In the genomic region with DNA sequence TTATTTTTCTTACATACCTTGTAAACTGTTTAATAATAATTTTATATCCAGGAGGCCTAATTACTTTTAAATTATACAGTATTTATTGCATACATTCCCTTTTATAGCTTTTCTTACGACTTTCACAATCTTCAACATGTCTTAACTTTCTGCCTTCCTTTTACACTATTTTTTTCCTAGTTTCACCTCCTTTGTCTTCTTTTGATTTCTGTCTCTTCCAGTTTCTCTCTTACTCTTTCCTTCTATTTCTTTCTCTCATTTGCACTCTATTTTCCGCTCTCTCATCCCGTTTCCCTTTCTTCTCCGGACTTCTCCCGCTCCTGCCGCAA, we compare ENCODE assay signal across 8 cellular contexts. TPM values are rescaled to one million over a fixed set of nuclear protein-coding genes. Genes with fewer than 3 reads are reported as not detected.
DNase-seq lines count a peak whose midpoint lies in the region; ATAC-seq and TF ChIP-seq lines count a peak whose summit lies in the region.

No MANE protein-coding gene starts in this region.

- no peak for DNase-seq in AG10803 (ENCODE audit: low read depth)
- no peak for DNase-seq in PC-9
- no peak for DNase-seq in epithelial cell of proximal tubule (ENCODE audit: low read depth)
- no peak for DNase-seq in nephron progenitor cell
- DNase-seq in GDM1 (lab: John Stamatoyannopoulos, UW), result no peak
- no peak for DNase-seq in NCI-H2171 treated with DMSO at 0.1 percent for 48 hours (lab: John Stamatoyannopoulos, UW)

- no peaks in the 10 kb centered on the region for H3K27me3 Mint-ChIP-seq in nephron progenitor cell (ENCODE audit: low read depth, poor library complexity)

- ATAC-seq in GM21515 (IDR thresholded peaks at IDR 0.05; ENCODE audit: unreplicated experiment), result no peak
- ATAC-seq in GM19455 (IDR thresholded peaks at IDR 0.05; ENCODE audit: unreplicated experiment), result no peak

- H4K20me1 ChIP-seq in PC-9 (ENCODE audit: insufficient read depth), result no peaks in the 10 kb centered on the region

- CTCF ChIA-PET in PC-9 (lab: Charles Lee), result no interaction called here

- no peaks in the 10 kb centered on the region for H3K27me3 ChIP-seq in PC-9 (ENCODE audit: insufficient read depth, low read depth)

- H3K4me1 Mint-ChIP-seq in nephron progenitor cell, result peaks cover 78% of the 10 kb centered on the region

- no peaks in the 10 kb centered on the region for H3K9me2 ChIP-seq in PC-9 (ENCODE audit: insufficient read depth)

- H3K4me2 ChIP-seq in PC-9, result peak overlapping the region; percentile 82

- no peak for TF ChIP-seq CTCF in AG10803 (conservative IDR thresholded peaks at IDR 0.05; ENCODE audit: low read length)
- no peak for TF ChIP-seq CTCF in PC-9 (conservative IDR thresholded peaks at IDR 0.05)
- TF ChIP-seq CTCF in epithelial cell of proximal tubule (conservative IDR thresholded peaks at IDR 0.05; ENCODE audit: low read depth, low read length), result no peak
- TF ChIP-seq CTCF in nephron progenitor cell (IDR thresholded peaks at IDR 0.05), result no peak

- no peaks in the 10 kb centered on the region for H3K9me3 ChIP-seq in PC-9 (ENCODE audit: insufficient read depth, low read depth)

- peaks cover 38% of the 10 kb centered on the region for H3F3A ChIP-seq in PC-9 (ENCODE audit: insufficient read depth, low read depth)

- peaks cover 16% of the 10 kb centered on the region; the same call in 1 of the 2 replicates for H3K79me2 ChIP-seq in PC-9 (ENCODE audit: low read depth)

- peaks cover 18% of the 10 kb centered on the region; the same call in 1 of the 2 replicates for H3K36me3 ChIP-seq in PC-9 (ENCODE audit: low read depth)

- peaks cover 54% of the 10 kb centered on the region for H3K36me3 Mint-ChIP-seq in nephron progenitor cell (ENCODE audit: low read depth)

- intact Hi-C loops in PC-9 (cut with micrococcal nuclease; ENCODE audit: unreplicated experiment), result no loop called here

- BruUV-seq in PC-9 (replicated peaks; lab: Mats Ljungman, UMichigan), result no TSS peak

- H2AFZ ChIP-seq in PC-9, result peak overlapping the region; percentile 74; the same call in 1 of the 2 replicates

- H3K9me3 Mint-ChIP-seq in nephron progenitor cell, result peaks cover 2% of the 10 kb centered on the region

- peak overlapping the region; percentile 99 for H3K27ac Mint-ChIP-seq in nephron progenitor cell

- peak overlapping the region; percentile 91 for H3K4me3 Mint-ChIP-seq in nephron progenitor cell

- peaks cover 31% of the 10 kb centered on the region for H3K4me1 ChIP-seq in PC-9 (replicated peaks; ENCODE audit: insufficient read depth)

- peak overlapping the region; percentile 79 for H3K4me3 ChIP-seq in AG10803 (ENCODE audit: low read length)
- peak overlapping the region; percentile 61 for H3K4me3 ChIP-seq in PC-9
- H3K4me3 ChIP-seq in epithelial cell of proximal tubule (ENCODE audit: low read depth, low read length), result peak overlapping the region; percentile 74

- peak overlapping the region; percentile 61 for H3K27ac ChIP-seq in PC-9

- POLR2A ChIA-PET in PC-9 (lab: Charles Lee; ENCODE audit: unreplicated experiment), result interaction anchor here (0.6 to 1.3 kb wide), 2 partner anchors 12 to 16 kb away, joined by 3 to 14 read pairs; a partner anchor contains a TSS

RNA-seq across cellular contexts. Expression of a gene that starts 11.5 kb away (rescaled TPM):
- total RNA-seq in PC-9 (2021) (14.3 and 15.1 TPM in 2 replicates), epithelial cell of proximal tubule (7.0 and 8.9 TPM in 2 replicates)

RNA-seq across cellular contexts. Expression of a gene that starts 26.9 kb away (rescaled TPM):
- 21.2 and 25.2 TPM in 2 replicates for total RNA-seq in PC-9 (2021)
- total RNA-seq in epithelial cell of proximal tubule, result 11.3 and 14.7 TPM in 2 replicates

RNA-seq across cellular contexts. Expression of a gene that starts 33.8 kb away (rescaled TPM):
- total RNA-seq in PC-9 (2021) (19.0 and 21.3 TPM in 2 replicates), epithelial cell of proximal tubule (6.7 and 6.9 TPM in 2 replicates)

RNA-seq across cellular contexts. Expression of a gene that starts 46.4 kb away (rescaled TPM):
- 62.2 and 68.0 TPM in 2 replicates for total RNA-seq in PC-9 (2021)
- 14.4 and 16.6 TPM in 2 replicates for total RNA-seq in epithelial cell of proximal tubule

RNA-seq across cellular contexts. Expression of a gene that starts 56.6 kb away (rescaled TPM):
- 16.9 and 17.8 TPM in 2 replicates for total RNA-seq in PC-9 (2021)
- total RNA-seq in epithelial cell of proximal tubule, result 8.6 and 9.0 TPM in 2 replicates
